ENCODE assay signal across 24 cellular contexts in the genomic region with DNA sequence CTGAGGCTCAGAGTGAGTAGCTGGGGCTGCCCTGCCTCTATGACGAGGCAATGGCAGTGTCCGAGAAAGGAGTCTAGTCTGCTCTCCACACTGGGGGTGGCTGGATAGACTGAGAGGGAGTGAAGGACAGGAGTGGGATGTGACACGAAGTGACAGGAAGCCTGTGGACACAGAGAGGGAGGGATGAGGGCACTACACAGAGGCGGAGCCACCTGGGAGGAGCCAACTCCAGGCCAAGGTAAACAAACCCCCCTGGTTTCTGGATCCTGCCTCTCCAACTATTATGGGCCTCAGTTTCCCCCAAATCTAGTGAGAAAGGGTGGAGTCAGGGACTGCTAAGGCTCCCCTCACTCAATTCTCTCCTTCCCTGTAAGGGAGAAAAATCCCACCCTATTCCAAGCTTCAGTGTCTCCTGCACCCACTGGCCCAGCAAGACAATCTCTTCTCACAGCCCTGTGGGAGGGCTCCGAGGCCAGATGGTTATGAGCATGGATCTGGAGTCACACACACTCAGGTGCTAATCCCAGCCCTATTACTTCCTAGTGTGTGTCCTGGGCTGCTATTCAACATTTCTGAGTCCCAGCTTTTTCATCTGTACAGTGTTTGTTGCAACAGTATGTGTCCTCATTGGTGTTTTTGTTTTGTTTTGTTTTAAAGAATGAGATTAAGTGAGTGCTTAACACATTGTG.
"Had no signal": no experiment of that assay in that cellular context is flagged by ENCODE, and none has a peak within 500 bp of the region (broad histone marks: within the 10 kb centered on the region; RNA-seq: fewer than 3 reads in every experiment).

No MANE protein-coding gene starts in this region.

- H3K4me3 ChIP-seq: body of pancreas, cardiac muscle cell, hepatocyte, left lung, lung, sigmoid colon, smooth muscle cell, tibial nerve had no signal

- H3K4me2 ChIP-seq: hepatocyte, smooth muscle cell had no signal

- H3K4me1 ChIP-seq: body of pancreas, left lung, tibial nerve had no signal

- H3K9me3 ChIP-seq: body of pancreas, left lung, sigmoid colon, tibial nerve had no signal

- FAIRE-seq: frontal cortex, TTC549 had no signal

- H3K27ac ChIP-seq: body of pancreas, cardiac muscle cell, hepatocyte, left lung, sigmoid colon, tibial nerve had no signal

- H3K79me2 ChIP-seq: hepatocyte had no signal

- ATAC-seq: activated CD8-positive, alpha-beta T cell treated with anti-CD3 and anti-CD28 coated beads, Interleukin-2, amount 10 ng/mL, durations not matched to agents 7 days and 5 days; activated T-helper 17 cell treated with anti-CD3 and anti-CD28 coated beads, Interleukin-2, amount 50 U/mL, for 72 hours; body of pancreas; left lung; naive thymus-derived CD4-positive, alpha-beta T cell had no signal

- H2AFZ ChIP-seq: hepatocyte had no signal

- H3K27me3 ChIP-seq: body of pancreas, cardiac muscle cell, hepatocyte, left lung, sigmoid colon, tibial nerve had no signal

- DNase-seq: activated CD4-positive, alpha-beta T cell treated with anti-CD3 and anti-CD28 coated beads for 1 hour; activated CD4-positive, alpha-beta T cell treated with anti-CD3 and anti-CD28 coated beads, Interleukin-2, amount 50 U/mL, for 1 hour; activated CD8-positive, alpha-beta T cell treated with anti-CD3 and anti-CD28 coated beads, Interleukin-2, amount 10 ng/mL, durations not matched to agents 7 days and 5 days; activated naive CD8-positive, alpha-beta T cell treated with anti-CD3 and anti-CD28 coated beads for 36 hours; amygdala; body of pancreas; dermis blood vessel endothelial cell; effector memory CD4-positive, alpha-beta T cell; glutamatergic neuron; immature natural killer cell; left lung; naive thymus-derived CD4-positive, alpha-beta T cell; posterior cingulate gyrus; sigmoid colon; stimulated activated CD4-positive, alpha-beta T cell treated with anti-CD3 and anti-CD28 coated beads, Interleukin-4, amount 100 ng/mL, for 4 hours; substantia nigra had no signal
